In the genomic region with DNA sequence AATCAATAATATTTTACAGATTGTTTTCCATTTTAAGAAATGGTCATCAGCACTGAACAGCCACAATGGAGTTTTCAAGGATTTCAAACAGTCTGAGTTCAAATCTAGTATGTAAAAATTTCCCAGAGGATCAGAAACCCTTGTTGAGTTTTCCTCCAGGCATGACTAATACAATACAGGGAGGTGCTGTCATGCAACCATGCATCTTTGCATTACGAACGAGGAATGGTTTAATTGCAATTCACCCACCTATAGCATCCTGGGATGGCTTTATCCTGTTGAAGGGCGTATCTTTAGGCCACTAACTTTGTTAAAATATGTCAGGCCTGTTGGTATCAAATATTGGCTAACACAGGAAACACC, we compare ENCODE assay signal across 24 cellular contexts.
DNase-seq lines count a peak whose midpoint lies in the region; ATAC-seq and TF ChIP-seq lines count a peak whose summit lies in the region.
"Had no signal": no experiment of that assay in that cellular context is flagged by ENCODE, and none has a peak within 500 bp of the region (broad histone marks: within the 10 kb centered on the region; RNA-seq: fewer than 3 reads in every experiment).

No MANE protein-coding gene starts in this region.

- H3K36me3 ChIP-seq in ACC112 (ENCODE audit: insufficient read depth, low read length), result no peaks in the 10 kb centered on the region
- H3K36me3 ChIP-seq in HEK293 (ENCODE audit: control insufficient read depth in 2 of 2, insufficient read depth in 1 of 2, low read length in 2 of 2), result no peaks in the 10 kb centered on the region
- H3K36me3 ChIP-seq in right atrium auricular region, result no peaks in the 10 kb centered on the region
- H3K36me3 ChIP-seq: adrenal gland, breast epithelium, heart right ventricle, thyroid gland had no signal

- H3K4me3 ChIP-seq in ACC112 (ENCODE audit: low read depth, low read length) (no peak overlapping the region), HEK293 (ENCODE audit: low read depth, low read length) (no peak overlapping the region), right atrium auricular region (no peak overlapping the region)
- H3K4me3 ChIP-seq: adrenal gland, breast epithelium, heart right ventricle, thyroid gland had no signal

- H3K9me3 ChIP-seq in HEK293 (ENCODE audit: control insufficient read depth, insufficient read depth, low read depth, low read length) (no peaks in the 10 kb centered on the region), right atrium auricular region (no peaks in the 10 kb centered on the region)
- H3K9me3 ChIP-seq: adrenal gland, breast epithelium, heart right ventricle, thyroid gland had no signal

- H3K4me1 Mint-ChIP-seq in effector memory CD8-positive, alpha-beta T cell (ENCODE audit: low read depth in 2 of 2), result peaks cover 27 to 68% of the 10 kb centered on the region in 2 donors
- peaks cover 54 to 78% of the 10 kb centered on the region in 2 donors for H3K4me1 Mint-ChIP-seq in natural killer cell treated with Interleukin-12 subunit alpha and Interleukin-12 subunit beta and Interleukin-15 and Interleukin-18, amount 100 ng/mL, for 72 hours (ENCODE audit: low read depth in 2 of 2)

- H3K79me2 ChIP-seq in ACC112 (ENCODE audit: control insufficient read depth, insufficient read depth, low read length, unreplicated experiment), result peaks cover 4% of the 10 kb centered on the region

- H3K4me1 ChIP-seq in ACC112 (ENCODE audit: control insufficient read depth, insufficient read depth, low read length, unreplicated experiment), result peaks cover 48% of the 10 kb centered on the region
- H3K4me1 ChIP-seq in HEK293 (ENCODE audit: control insufficient read depth, insufficient read depth, low read length), result peaks cover 25% of the 10 kb centered on the region
- H3K4me1 ChIP-seq in right atrium auricular region, result peaks cover 0 to 38% of the 10 kb centered on the region in 2 donors
- H3K4me1 ChIP-seq: adrenal gland, breast epithelium, thyroid gland had no signal

- H3K4me3 Mint-ChIP-seq in effector memory CD8-positive, alpha-beta T cell, result peak overlapping the region in 1 of 2 donors; percentile 75
- H3K4me3 Mint-ChIP-seq in natural killer cell treated with Interleukin-12 subunit alpha and Interleukin-12 subunit beta and Interleukin-15 and Interleukin-18, amount 100 ng/mL, for 72 hours, result peak overlapping the region; percentile 88
- H3K4me3 Mint-ChIP-seq: activated CD8-positive, alpha-beta T cell treated with anti-CD3 and anti-CD28 coated beads for 36 hours; dendritic cell treated with granulocyte-macrophage colony-stimulating factor and Interleukin-4, amounts not matched to agents 40 ng/mL and 50 ng/mL, for 4 days had no signal

- peaks cover 20% of the 10 kb centered on the region for H3K36me3 Mint-ChIP-seq in effector memory CD8-positive, alpha-beta T cell (ENCODE audit: insufficient read depth)
- peaks cover 6% of the 10 kb centered on the region for H3K36me3 Mint-ChIP-seq in natural killer cell treated with Interleukin-12 subunit alpha and Interleukin-12 subunit beta and Interleukin-15 and Interleukin-18, amount 100 ng/mL, for 72 hours

- H3K9me3 Mint-ChIP-seq in effector memory CD8-positive, alpha-beta T cell, result no peaks in the 10 kb centered on the region
- H3K9me3 Mint-ChIP-seq in natural killer cell treated with Interleukin-12 subunit alpha and Interleukin-12 subunit beta and Interleukin-15 and Interleukin-18, amount 100 ng/mL, for 72 hours, result no peaks in the 10 kb centered on the region
- H3K9me3 Mint-ChIP-seq: activated CD8-positive, alpha-beta T cell treated with anti-CD3 and anti-CD28 coated beads for 36 hours; dendritic cell treated with granulocyte-macrophage colony-stimulating factor and Interleukin-4, amounts not matched to agents 40 ng/mL and 50 ng/mL, for 4 days had no signal

- peak in 1 of 3 experiments; percentile 23 for DNase-seq in effector memory CD8-positive, alpha-beta T cell
- no peak for DNase-seq in natural killer cell treated with Interleukin-12 subunit alpha and Interleukin-12 subunit beta and Interleukin-15 and Interleukin-18, amount 100 ng/mL, for 72 hours (ENCODE audit: low spot score)
- DNase-seq in cerebellum (ENCODE audit: low spot score) (no peak), right atrium auricular region (ENCODE audit: low spot score) (no peak), NCI-H526 treated with DMSO at 0.1 percent for 48 hours (lab: John Stamatoyannopoulos, UW) (no peak)
- DNase-seq: activated CD4-positive, CD25-positive, alpha-beta regulatory T cell treated with anti-CD3 and anti-CD28 coated beads, Interleukin-2, amount 50 U/mL, for 72 hours; activated CD8-positive, alpha-beta T cell treated with anti-CD3 and anti-CD28 coated beads for 36 hours; activated T-cell treated with anti-CD3 and anti-CD28 coated beads, Interleukin-2, amount 50 U/mL, for 1 hour; adrenal gland; heart right ventricle; KG1; NCI-H1694; NCI-H2171; nucleus accumbens; SHP77 treated with DMSO at 0.1 percent for 48 hours; stimulated activated CD4-positive, alpha-beta T cell treated with anti-CD3 and anti-CD28 coated beads, Interleukin-2, amount 100 ng/mL, for 48 hours; stimulated activated naive CD4-positive, alpha-beta T cell treated with Interleukin-2 at 50 U/mL for 16 hours; thyroid gland had no signal

- TF ChIP-seq CTCF in HEK293 (tag by site-specific recombination; IDR thresholded peaks at IDR 0.05) (no peak), right atrium auricular region (IDR thresholded peaks at IDR 0.05) (no peak)

- H3K27me3 ChIP-seq in ACC112 (ENCODE audit: insufficient read depth, low read length) (no peaks in the 10 kb centered on the region), right atrium auricular region (no peaks in the 10 kb centered on the region)
- H3K27me3 ChIP-seq: adrenal gland, breast epithelium, heart right ventricle, thyroid gland had no signal

- POLR2A ChIA-PET in HEK293 (lab: Yijun Ruan, JAX), result no interaction called here

- CTCF ChIA-PET in HEK293 (lab: Yijun Ruan, JAX), result no interaction called here

- H3K27me3 Mint-ChIP-seq in effector memory CD8-positive, alpha-beta T cell, result no peaks in the 10 kb centered on the region
- H3K27me3 Mint-ChIP-seq in natural killer cell treated with Interleukin-12 subunit alpha and Interleukin-12 subunit beta and Interleukin-15 and Interleukin-18, amount 100 ng/mL, for 72 hours, result no peaks in the 10 kb centered on the region

- no peak for ATAC-seq in effector memory CD8-positive, alpha-beta T cell (replicated peaks)
- no peak for ATAC-seq in natural killer cell treated with Interleukin-12 subunit alpha and Interleukin-12 subunit beta and Interleukin-15 and Interleukin-18, amount 100 ng/mL, for 72 hours
- ATAC-seq in GM21786 (IDR thresholded peaks at IDR 0.05; ENCODE audit: unreplicated experiment), result no peak

- peak overlapping the region; percentile 69 for H3K27ac ChIP-seq in ACC112 (ENCODE audit: low read depth, low read length)
- no peak overlapping the region for H3K27ac ChIP-seq in HEK293 (ENCODE audit: extremely low read depth, low read depth, low read length)
- peak overlapping the region in 1 of 2 donors; percentile 67 for H3K27ac ChIP-seq in right atrium auricular region
- H3K27ac ChIP-seq: adrenal gland, C4-2B, thyroid gland had no signal

- H3K27ac Mint-ChIP-seq in effector memory CD8-positive, alpha-beta T cell, result peak overlapping the region; percentile 93 to 99
- H3K27ac Mint-ChIP-seq in natural killer cell treated with Interleukin-12 subunit alpha and Interleukin-12 subunit beta and Interleukin-15 and Interleukin-18, amount 100 ng/mL, for 72 hours, result peak overlapping the region; percentile 91 to 95
- H3K27ac Mint-ChIP-seq: activated CD8-positive, alpha-beta T cell treated with anti-CD3 and anti-CD28 coated beads for 36 hours; dendritic cell treated with granulocyte-macrophage colony-stimulating factor and Interleukin-4, amounts not matched to agents 40 ng/mL and 50 ng/mL, for 4 days had no signal

- no peak overlapping the region for H2AFZ ChIP-seq in ACC112 (ENCODE audit: low read length, unreplicated experiment)

TF ChIP-seq in HEK293, 187 proteins besides CTCF, POLR2A, EP300 and RAD21:
- TF ChIP-seq, protein P1, sequence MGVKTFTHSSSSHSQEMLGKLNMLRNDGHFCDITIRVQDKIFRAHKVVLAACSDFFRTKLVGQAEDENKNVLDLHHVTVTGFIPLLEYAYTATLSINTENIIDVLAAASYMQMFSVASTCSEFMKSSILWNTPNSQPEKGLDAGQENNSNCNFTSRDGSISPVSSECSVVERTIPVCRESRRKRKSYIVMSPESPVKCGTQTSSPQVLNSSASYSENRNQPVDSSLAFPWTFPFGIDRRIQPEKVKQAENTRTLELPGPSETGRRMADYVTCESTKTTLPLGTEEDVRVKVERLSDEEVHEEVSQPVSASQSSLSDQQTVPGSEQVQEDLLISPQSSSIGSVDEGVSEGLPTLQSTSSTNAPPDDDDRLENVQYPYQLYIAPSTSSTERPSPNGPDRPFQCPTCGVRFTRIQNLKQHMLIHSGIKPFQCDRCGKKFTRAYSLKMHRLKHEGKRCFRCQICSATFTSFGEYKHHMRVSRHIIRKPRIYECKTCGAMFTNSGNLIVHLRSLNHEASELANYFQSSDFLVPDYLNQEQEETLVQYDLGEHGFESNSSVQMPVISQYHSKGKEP (tag by site-specific recombination; IDR thresholded peaks at IDR 0.05), result peak; percentile 37; the same call in 1 of the 2 replicates
- TF ChIP-seq, protein P2, sequence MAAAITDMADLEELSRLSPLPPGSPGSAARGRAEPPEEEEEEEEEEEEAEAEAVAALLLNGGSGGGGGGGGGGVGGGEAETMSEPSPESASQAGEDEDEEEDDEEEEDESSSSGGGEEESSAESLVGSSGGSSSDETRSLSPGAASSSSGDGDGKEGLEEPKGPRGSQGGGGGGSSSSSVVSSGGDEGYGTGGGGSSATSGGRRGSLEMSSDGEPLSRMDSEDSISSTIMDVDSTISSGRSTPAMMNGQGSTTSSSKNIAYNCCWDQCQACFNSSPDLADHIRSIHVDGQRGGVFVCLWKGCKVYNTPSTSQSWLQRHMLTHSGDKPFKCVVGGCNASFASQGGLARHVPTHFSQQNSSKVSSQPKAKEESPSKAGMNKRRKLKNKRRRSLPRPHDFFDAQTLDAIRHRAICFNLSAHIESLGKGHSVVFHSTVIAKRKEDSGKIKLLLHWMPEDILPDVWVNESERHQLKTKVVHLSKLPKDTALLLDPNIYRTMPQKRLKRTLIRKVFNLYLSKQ (tag by site-specific recombination; IDR thresholded peaks at IDR 0.05; ENCODE audit: borderline replicate concordance), result no peak
TF ChIP-seq in HEK293: peak in this region for 1.
